Comparison of ENCODE assay signal across 8 cellular contexts in genomic region chrX:43654431-43655150, GRCh38. TPM values are rescaled to one million over a fixed set of nuclear protein-coding genes. Genes with fewer than 3 reads are reported as not detected.
DNase-seq lines count a peak whose midpoint lies in the region; ATAC-seq lines count a peak whose summit lies in the region.

No MANE protein-coding gene starts in this region.

- peak; percentile 42 to 48 for DNase-seq in AML-193 (lab: John Stamatoyannopoulos, UW)
- peak; percentile 45 for DNase-seq in GM19240 (ENCODE audit: insufficient read length, low spot score)
- peak; percentile 82 to 94 for DNase-seq in NCI-H526 (lab: John Stamatoyannopoulos, UW)
- peak; percentile 76 to 78 for DNase-seq in activated CD4-positive, alpha-beta T cell treated with anti-CD3 and anti-CD28 coated beads, Interleukin-2, amount 50 U/mL, for 4 hours
- DNase-seq in dedifferentiated amniotic fluid mesenchymal stem cell (ENCODE audit: extremely low spot score): peak; percentile 85
- peak; percentile 93 for DNase-seq in left lobe of liver (ENCODE audit: low spot score)
- peak; percentile 82 for DNase-seq in stimulated activated CD4-positive, alpha-beta T cell treated with anti-CD3 and anti-CD28 coated beads, Interleukin-2, amount 100 ng/mL, for 24 hours

- ATAC-seq in HG03442 (IDR thresholded peaks at IDR 0.05; ENCODE audit: unreplicated experiment) (peak; percentile 100), left lobe of liver (peak; percentile 86)

RNA-seq across cellular contexts. Expression of gene MAOA, which starts 1.5 kb away (rescaled TPM):
- 158 TPM for total RNA-seq in left lobe of liver

Comparison
In these comparisons a context has a peak if more than half of its experiments do, and no peak if none do; other contexts are left out.
1. Peak in every context shown above with its lines: DNase-seq and ATAC-seq.